18 cellular contexts compared by ENCODE assay signal in genomic region chr20:40680560-40680959, GRCh38. TPM values are rescaled to one million over a fixed set of nuclear protein-coding genes. Genes with fewer than 3 reads are reported as not detected.
DNase-seq lines count a peak whose midpoint lies in the region; ATAC-seq, FAIRE-seq and TF ChIP-seq lines count a peak whose summit lies in the region.
"Had no signal": no experiment of that assay in that cellular context is flagged by ENCODE, and none has a peak within 500 bp of the region (broad histone marks: within the 10 kb centered on the region; RNA-seq: fewer than 3 reads in every experiment).

No MANE protein-coding gene starts in this region.

- 82 to 91% (median 85%) methylated on average over 2 of the region's 2 CpGs for WGBS in heart left ventricle, 4 donors

- H3K27ac ChIP-seq in brain microvascular endothelial cell (no peak overlapping the region), heart left ventricle (peak overlapping the region in 1 of 12 donors; percentile 33)
- H3K27ac ChIP-seq: prostate gland had no signal

- peak; percentile 24 for FAIRE-seq in GM12892 (lab: Jason Lieb, UNC)
- FAIRE-seq: astrocyte had no signal

- H3K27me3 ChIP-seq in brain microvascular endothelial cell (replicated peaks) (peaks cover 60% of the 10 kb centered on the region), heart left ventricle (peaks cover 0 to 49% (median 10%) of the 10 kb centered on the region in 9 donors)

- DNase-seq in GM12892 (ENCODE audit: insufficient read length): no peak
- no peak for DNase-seq in NCI-H2227 treated with DMSO at 0.1 percent for 48 hours (lab: John Stamatoyannopoulos, UW)
- DNase-seq in brain microvascular endothelial cell: no peak
- DNase-seq in foreskin melanocyte: no peak
- DNase-seq in heart left ventricle: no peak
- DNase-seq: activated T-cell treated with anti-CD3 and anti-CD28 coated beads, Interleukin-2, amount 50 U/mL, for 4 hours; effector CD8-positive, alpha-beta T cell; KG1; mucosa of descending colon; NCI-H2029 treated with DMSO at 0.1 percent for 48 hours; SK-N-SH; stimulated activated CD4-positive, alpha-beta T cell treated with anti-CD3 and anti-CD28 coated beads, Interleukin-1b, Interleukin-23, amount 100 ng/mL, for 48 hours; stimulated activated naive CD8-positive, alpha-beta T cell treated with anti-CD3 and anti-CD28 coated beads, Interleukin-15, Interleukin-2, amounts not matched to agents 100 U/mL and 50 U/mL, for 24 hours had no signal

- TF ChIP-seq POLR2A in GM12892 (IDR thresholded peaks at IDR 0.05; ENCODE audit: low read depth, low read length) (no peak), heart left ventricle (IDR thresholded peaks at IDR 0.05) (no peak)

- H3K4me3 ChIP-seq in brain microvascular endothelial cell (ENCODE audit: low read depth, low read length) (no peak overlapping the region), heart left ventricle (no peak overlapping the region)
- H3K4me3 ChIP-seq: mucosa of descending colon, prostate gland had no signal

- in situ Hi-C loops in brain microvascular endothelial cell (cut with HindIII; ENCODE audit: low pct_ligation_motif_present, low sequenced_read_pairs): no loop called here

- no peaks in the 10 kb centered on the region for H3K9me3 ChIP-seq in heart left ventricle
- H3K9me3 ChIP-seq: mucosa of descending colon, prostate gland, SK-N-SH had no signal

- peaks cover 0 to 48% (median 11%) of the 10 kb centered on the region in 12 donors for H3K4me1 ChIP-seq in heart left ventricle
- H3K4me1 ChIP-seq: prostate gland had no signal

- H3K36me3 ChIP-seq in brain microvascular endothelial cell (replicated peaks): no peaks in the 10 kb centered on the region
- H3K36me3 ChIP-seq in heart left ventricle: peaks cover 0 to 7% (median 0%) of the 10 kb centered on the region in 9 donors
- H3K36me3 ChIP-seq: prostate gland had no signal

- peak; percentile 78 for ATAC-seq in GM19452 (IDR thresholded peaks at IDR 0.05; ENCODE audit: unreplicated experiment)
- ATAC-seq in HG02852 (IDR thresholded peaks at IDR 0.05; ENCODE audit: unreplicated experiment): peak; percentile 87
- peak; percentile 91 for ATAC-seq in HG03565 (IDR thresholded peaks at IDR 0.05; ENCODE audit: unreplicated experiment)
- no peak for ATAC-seq in heart left ventricle
- ATAC-seq: activated T-cell treated with anti-CD3 and anti-CD28 coated beads, Interleukin-2, amount 50 U/mL, for 4 hours; mucosa of descending colon; stimulated activated naive CD8-positive, alpha-beta T cell treated with anti-CD3 and anti-CD28 coated beads, Interleukin-15, Interleukin-2, amounts not matched to agents 100 U/mL and 50 U/mL, for 24 hours had no signal

- intact Hi-C loops in heart left ventricle (cut with DNase I): loop anchor here in 2 of 10 donors (10.0 kb wide), 3 partner anchors 516 to 796 kb away; no protein-coding TSS in a partner anchor

- TF ChIP-seq CTCF in brain microvascular endothelial cell (IDR thresholded peaks at IDR 0.05; ENCODE audit: low read depth, low read length, missing control alignments) (no peak), heart left ventricle (IDR thresholded peaks at IDR 0.05) (no peak)

RNA-seq across cellular contexts. Expression of gene MAFB, which starts 8.5 kb away (rescaled TPM):
- 0.06 TPM for polyA plus RNA-seq in GM12892 (2012; ENCODE audit: missing spikeins)
- 10 to 100 TPM in 5 of 9 donors, 1 to 10 TPM in 4; 5.3 to 62.1 (median 12.1) TPM for total RNA-seq in heart left ventricle
- polyA plus RNA-seq in heart left ventricle: 1 to 10 TPM; 2.0 to 5.7 TPM

Comparison
In these comparisons a context has a peak if more than half of its experiments do, and no peak if none do; other contexts are left out.
1. ATAC-seq: peak in GM19452 (single experiment), HG02852 (single experiment) and HG03565 (single experiment); none in heart left ventricle (0 of 4).